ENCODE assay signal across 1 cellular context in genomic region chr4:145618912-145619638, GRCh38.
TF ChIP-seq lines count a peak whose summit lies in the region.

TSS of gene MMAA (plus strand) at chr4:145619385. CDS start at chr4:145639140, 19,755 bp downstream.

TF ChIP-seq in HepG2, 621 proteins besides CTCF, POLR2A, EP300 and RAD21 (continued from another document and continues in another):
- TF ChIP-seq ZNF503 (CRISPR knock-in tag; IDR thresholded peaks at IDR 0.05) (no peak), KLF16 (CRISPR knock-in tag; IDR thresholded peaks at IDR 0.05) (peak in 1 of 2 experiments; percentile 87; a peak in 2 of 4 replicates), CCDC6 (CRISPR knock-in tag; IDR thresholded peaks at IDR 0.05) (peak; percentile 73), GZF1 (CRISPR knock-in tag; IDR thresholded peaks at IDR 0.05) (0 out of 2 replicates have a peak, but pooled peaks have one; percentile 51), ZNF720 (CRISPR knock-in tag; IDR thresholded peaks at IDR 0.05) (no peak), TCF7L2 (IDR thresholded peaks at IDR 0.05; ENCODE audit: low read depth, low read length) (no peak), HMGXB3 (CRISPR knock-in tag; IDR thresholded peaks at IDR 0.05; ENCODE audit: borderline replicate concordance) (no peak), MZF1 (CRISPR knock-in tag; IDR thresholded peaks at IDR 0.05; ENCODE audit: borderline replicate concordance) (no peak), ZNF12 (CRISPR knock-in tag; IDR thresholded peaks at IDR 0.05) (peak; percentile 93), IKZF5 (CRISPR knock-in tag; IDR thresholded peaks at IDR 0.05) (peak; percentile 79), CBX2 (IDR thresholded peaks at IDR 0.05; ENCODE audit: low read depth, low read length) (no peak), CBX2 (CRISPR knock-in tag; IDR thresholded peaks at IDR 0.05; ENCODE audit: low read depth) (peak; percentile 86; the same call in 1 of the 2 replicates), ZBTB49 (CRISPR knock-in tag; IDR thresholded peaks at IDR 0.05; ENCODE audit: borderline replicate concordance) (no peak), POGK (CRISPR knock-in tag; conservative IDR thresholded peaks at IDR 0.05) (peak; percentile 91), RNF219 (CRISPR knock-in tag; IDR thresholded peaks at IDR 0.05) (no peak), CREB1 (IDR thresholded peaks at IDR 0.05) (no peak), CREB1 (CRISPR knock-in tag; IDR thresholded peaks at IDR 0.05) (no peak), ZNF569 (CRISPR knock-in tag; IDR thresholded peaks at IDR 0.05; ENCODE audit: borderline replicate concordance) (0 out of 2 replicates have a peak, but pooled peaks have one; percentile 80), KLF13 (CRISPR knock-in tag; IDR thresholded peaks at IDR 0.05) (0 out of 2 replicates have a peak, but pooled peaks have one; percentile 27), EEA1 (CRISPR knock-in tag; IDR thresholded peaks at IDR 0.05; ENCODE audit: borderline replicate concordance) (peak; percentile 84), NAIF1 (CRISPR knock-in tag; IDR thresholded peaks at IDR 0.05; ENCODE audit: borderline replicate concordance) (peak; percentile 64; the same call in 1 of the 2 replicates), ZNF749 (CRISPR knock-in tag; IDR thresholded peaks at IDR 0.05; ENCODE audit: borderline replicate concordance) (peak; percentile 82; the same call in 1 of the 2 replicates), MTA3 (CRISPR knock-in tag; IDR thresholded peaks at IDR 0.05) (no peak), ZNF75D (CRISPR knock-in tag; IDR thresholded peaks at IDR 0.05; ENCODE audit: borderline replicate concordance) (peak; percentile 70; the same call in 1 of the 2 replicates), ZNF770 (CRISPR knock-in tag; IDR thresholded peaks at IDR 0.05) (peak; percentile 43; the same call in 1 of the 2 replicates), ZBTB26 (CRISPR knock-in tag; IDR thresholded peaks at IDR 0.05; ENCODE audit: borderline replicate concordance) (no peak; the same call in 1 of the 2 replicates), SRF (IDR thresholded peaks at IDR 0.05; ENCODE audit: low read depth, low read length) (no peak), ZBTB33 (CRISPR knock-in tag; IDR thresholded peaks at IDR 0.05) (no peak), PCBP1 (IDR thresholded peaks at IDR 0.05; ENCODE audit: borderline replicate concordance, low read depth, low read length) (no peak), ZNF713 (CRISPR knock-in tag; IDR thresholded peaks at IDR 0.05) (0 out of 2 replicates have a peak, but pooled peaks have one; percentile 44), ZNF20 (CRISPR knock-in tag; IDR thresholded peaks at IDR 0.05) (peak; percentile 63; the same call in 1 of the 2 replicates), ZNF800 (CRISPR knock-in tag; IDR thresholded peaks at IDR 0.05) (no peak), FOXC1 (CRISPR knock-in tag; IDR thresholded peaks at IDR 0.05; ENCODE audit: borderline replicate concordance) (no peak; the same call in none of the 2 replicates), YY1 (IDR thresholded peaks at IDR 0.05; ENCODE audit: insufficient read depth, insufficient replicate concordance, low read depth, low read length) (peak; percentile 85), ZNF839 (CRISPR knock-in tag; IDR thresholded peaks at IDR 0.05; ENCODE audit: borderline replicate concordance) (peak; percentile 68; the same call in 1 of the 2 replicates)
